In the genomic region with DNA sequence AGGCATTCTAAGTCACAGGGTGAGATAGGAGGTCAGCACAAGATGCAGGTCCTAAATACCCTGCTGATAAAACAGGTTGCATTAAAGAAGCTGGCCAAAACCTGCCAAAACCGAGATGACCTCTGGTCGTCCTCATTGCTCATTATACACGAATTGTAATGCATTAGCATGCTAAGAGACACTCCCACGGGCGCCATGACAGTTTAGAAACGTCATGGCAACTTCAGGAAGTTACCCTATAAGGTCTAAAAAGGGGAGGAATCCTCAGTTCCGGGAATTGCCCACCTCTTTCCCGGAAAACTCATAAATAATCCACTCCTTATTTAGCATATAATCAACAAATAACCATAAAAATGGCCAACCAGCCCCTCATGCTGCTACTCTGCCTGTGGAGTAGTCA, we compare ENCODE assay signal across 1 cellular context.
TF ChIP-seq lines count a peak whose summit lies in the region.

No MANE protein-coding gene starts in this region.

TF ChIP-seq in A549, 52 proteins besides CTCF, POLR2A, EP300 and RAD21 (continued from another document):
- TF ChIP-seq BCL3 (IDR thresholded peaks at IDR 0.05) (no peak), RNF2 (IDR thresholded peaks at IDR 0.05; ENCODE audit: borderline replicate concordance, low read depth) (no peak), CHD2 (IDR thresholded peaks at IDR 0.05; ENCODE audit: low read length, partially characterized antibody) (no peak), NPAS2 (CRISPR knock-in tag; IDR thresholded peaks at IDR 0.05; ENCODE audit: borderline replicate concordance) (no peak), KDM1A (IDR thresholded peaks at IDR 0.05; ENCODE audit: low read depth) (no peak)
- TF ChIP-seq, protein P1, sequence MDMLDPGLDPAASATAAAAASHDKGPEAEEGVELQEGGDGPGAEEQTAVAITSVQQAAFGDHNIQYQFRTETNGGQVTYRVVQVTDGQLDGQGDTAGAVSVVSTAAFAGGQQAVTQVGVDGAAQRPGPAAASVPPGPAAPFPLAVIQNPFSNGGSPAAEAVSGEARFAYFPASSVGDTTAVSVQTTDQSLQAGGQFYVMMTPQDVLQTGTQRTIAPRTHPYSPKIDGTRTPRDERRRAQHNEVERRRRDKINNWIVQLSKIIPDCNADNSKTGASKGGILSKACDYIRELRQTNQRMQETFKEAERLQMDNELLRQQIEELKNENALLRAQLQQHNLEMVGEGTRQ (IDR thresholded peaks at IDR 0.05), result no peak
- TF ChIP-seq, protein P2, sequence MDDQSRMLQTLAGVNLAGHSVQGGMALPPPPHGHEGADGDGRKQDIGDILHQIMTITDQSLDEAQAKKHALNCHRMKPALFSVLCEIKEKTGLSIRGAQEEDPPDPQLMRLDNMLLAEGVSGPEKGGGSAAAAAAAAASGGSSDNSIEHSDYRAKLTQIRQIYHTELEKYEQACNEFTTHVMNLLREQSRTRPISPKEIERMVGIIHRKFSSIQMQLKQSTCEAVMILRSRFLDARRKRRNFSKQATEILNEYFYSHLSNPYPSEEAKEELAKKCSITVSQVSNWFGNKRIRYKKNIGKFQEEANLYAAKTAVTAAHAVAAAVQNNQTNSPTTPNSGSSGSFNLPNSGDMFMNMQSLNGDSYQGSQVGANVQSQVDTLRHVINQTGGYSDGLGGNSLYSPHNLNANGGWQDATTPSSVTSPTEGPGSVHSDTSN (IDR thresholded peaks at IDR 0.05), result no peak
